9 cellular contexts compared by ENCODE assay signal in the genomic region with DNA sequence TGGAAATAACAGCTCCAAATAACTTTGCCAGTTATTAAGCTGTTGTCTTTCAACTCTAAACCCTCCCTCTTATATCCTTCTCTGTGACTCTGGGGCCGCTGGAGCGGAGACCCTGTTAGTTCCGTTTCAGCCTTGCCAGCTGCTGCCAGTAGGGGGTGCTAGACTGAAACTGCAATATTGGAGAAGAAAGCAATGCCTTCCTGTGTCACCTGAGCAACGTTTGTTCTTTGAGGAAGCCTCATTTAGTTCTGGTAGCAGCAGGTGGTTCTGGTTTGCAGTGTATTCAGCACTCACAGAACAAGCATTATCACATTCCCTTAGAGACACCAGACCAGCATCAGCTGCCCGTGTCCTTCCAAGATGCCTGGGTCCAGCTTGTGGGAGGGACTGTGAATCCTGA. TPM values are rescaled to one million over a fixed set of nuclear protein-coding genes. Genes with fewer than 3 reads are reported as not detected.
DNase-seq lines count a peak whose midpoint lies in the region; ATAC-seq, FAIRE-seq and TF ChIP-seq lines count a peak whose summit lies in the region.
"Had no signal": no experiment of that assay in that cellular context is flagged by ENCODE, and none has a peak within 500 bp of the region (broad histone marks: within the 10 kb centered on the region; RNA-seq: fewer than 3 reads in every experiment).

No MANE protein-coding gene starts in this region.

- H3K79me2 ChIP-seq in keratinocyte (ENCODE audit: control insufficient read depth, insufficient read depth, low read length) = no peaks in the 10 kb centered on the region

- peak; percentile 20 for TF ChIP-seq CTCF in CD4-positive, alpha-beta T cell (IDR thresholded peaks at IDR 0.05)
- TF ChIP-seq CTCF in keratinocyte (optimal IDR thresholded peaks at IDR 0.05 in 1 of 3, IDR thresholded peaks at IDR 0.05 in 1 of 3, conservative IDR thresholded peaks at IDR 0.05 in 1 of 3; ENCODE audit: extremely low read depth in 1 of 3, insufficient read depth in 2 of 3, low read length in 3 of 3) = peak; percentile 61 to 63 (median 62)

- H3K9ac ChIP-seq in keratinocyte (ENCODE audit: control insufficient read depth, extremely low read depth, insufficient read depth, low read length) = no peak overlapping the region

- no peak overlapping the region for H3K4me3 ChIP-seq in SJCRH30
- no peak overlapping the region for H3K4me3 ChIP-seq in keratinocyte (ENCODE audit: control insufficient read depth in 2 of 3, extremely low read depth in 1 of 3, insufficient read depth in 2 of 3, low read depth in 1 of 3, low read length in 3 of 3)

- no peak overlapping the region for H3K4me2 ChIP-seq in keratinocyte (ENCODE audit: control insufficient read depth, extremely low read depth, insufficient read depth, low read depth, low read length)

- intact Hi-C loops in CD4-positive, alpha-beta T cell (cut with DNase I, micrococcal nuclease) = no loop called here

- H3K4me1 ChIP-seq in SJCRH30 (no peaks in the 10 kb centered on the region), keratinocyte (ENCODE audit: control insufficient read depth, extremely low read depth, insufficient read depth, low read length) (no peaks in the 10 kb centered on the region)

- H3K4me1 Mint-ChIP-seq in CD4-positive, alpha-beta T cell (ENCODE audit: low read depth) = no peaks in the 10 kb centered on the region

- H4K20me1 ChIP-seq in keratinocyte (ENCODE audit: control insufficient read depth, extremely low read depth, insufficient read depth, low read length) = no peaks in the 10 kb centered on the region

- no peak for DNase-seq in CD4-positive, alpha-beta T cell
- DNase-seq in SJCRH30 = peak; percentile 11 to 28
- no peak for DNase-seq in keratinocyte (ENCODE audit: low read depth, low spot score)
- DNase-seq in NOMO-1 treated with DMSO at 0.1 percent for 48 hours (lab: John Stamatoyannopoulos, UW; ENCODE audit: unreplicated experiment) = no peak
- no peak for DNase-seq in stimulated activated naive CD4-positive, alpha-beta T cell (lab: John Stamatoyannopoulos, UW)
- no peak for DNase-seq in stimulated activated CD4-positive, alpha-beta T cell treated with anti-CD3 and anti-CD28 coated beads, Interleukin-12 subunit alpha, Interleukin-12 subunit beta, amount 100 ng/mL, for 4 hours
- no peak for DNase-seq in GM19238 (ENCODE audit: insufficient read length, low spot score)
- DNase-seq: KG1 had no signal

- H3K36me3 Mint-ChIP-seq in CD4-positive, alpha-beta T cell (ENCODE audit: low read depth) = no peaks in the 10 kb centered on the region

- no peaks in the 10 kb centered on the region for H3K27me3 ChIP-seq in CD4-positive, alpha-beta T cell (ENCODE audit: control insufficient read depth, insufficient read depth, low read length)
- no peaks in the 10 kb centered on the region for H3K27me3 ChIP-seq in SJCRH30
- H3K27me3 ChIP-seq in keratinocyte (ENCODE audit: control insufficient read depth, extremely low read depth, insufficient read depth, low read length) = no peaks in the 10 kb centered on the region

- H3K9me1 ChIP-seq in keratinocyte (ENCODE audit: control insufficient read depth, extremely low read depth, insufficient read depth, low read length) = no peaks in the 10 kb centered on the region

- no peak overlapping the region for H3K27ac ChIP-seq in CD4-positive, alpha-beta T cell (ENCODE audit: low read depth, low read length)
- H3K27ac ChIP-seq in SJCRH30 (no peak overlapping the region), keratinocyte (ENCODE audit: control insufficient read depth, insufficient read depth, low read length) (no peak overlapping the region)

- dilution Hi-C loops in keratinocyte (cut with MboI; ENCODE audit: extremely low pct_ligation_motif_present, low sequenced_read_pairs) = no loop called here

- no peak overlapping the region for H3K4me3 Mint-ChIP-seq in CD4-positive, alpha-beta T cell

- no peak for ATAC-seq in CD4-positive, alpha-beta T cell (ENCODE audit: poor library complexity)
- peak; percentile 69 for ATAC-seq in GM19395 (IDR thresholded peaks at IDR 0.05; ENCODE audit: unreplicated experiment)

- H3K36me3 ChIP-seq in SJCRH30 = no peaks in the 10 kb centered on the region
- H3K36me3 ChIP-seq in keratinocyte (ENCODE audit: control insufficient read depth in 2 of 2, extremely low read depth in 1 of 2, insufficient read depth in 2 of 2, low read length in 2 of 2) = no peaks in the 10 kb centered on the region

- POLR2A ChIA-PET in CD4-positive, alpha-beta T cell (lab: Charles Lee) = no interaction called here

- FAIRE-seq in keratinocyte (lab: Jason Lieb, UNC) = no peak

- no peak overlapping the region for H3K27ac Mint-ChIP-seq in CD4-positive, alpha-beta T cell

- CTCF ChIA-PET in CD4-positive, alpha-beta T cell (lab: Charles Lee) = no interaction called here

- no peaks in the 10 kb centered on the region for H3K9me3 Mint-ChIP-seq in CD4-positive, alpha-beta T cell

- H3K27me3 Mint-ChIP-seq in CD4-positive, alpha-beta T cell = peaks cover 5% of the 10 kb centered on the region

- no peak overlapping the region for H2AFZ ChIP-seq in keratinocyte (ENCODE audit: control insufficient read depth, low read length)

- H3K9me3 ChIP-seq in CD4-positive, alpha-beta T cell (ENCODE audit: control insufficient read depth, low read length) = no peaks in the 10 kb centered on the region
- H3K9me3 ChIP-seq in SJCRH30 (replicated peaks) = no peaks in the 10 kb centered on the region
- no peaks in the 10 kb centered on the region for H3K9me3 ChIP-seq in keratinocyte (ENCODE audit: control insufficient read depth, low read depth, low read length)

RNA-seq across cellular contexts. Expression of gene JAG1, which starts 22.9 kb away (rescaled TPM):
- total RNA-seq in CD4-positive, alpha-beta T cell = 1 to 10 TPM in 1 of 2 experiments, under 1 TPM in 1; 0.77 to 1.2 TPM
- total RNA-seq in SJCRH30 (2014; rRNA removed; shearing (Covaris generic)) = 8.8 TPM in 2 replicates
- polyA plus RNA-seq in keratinocyte = 82.1 to 117 TPM (median 84.2 TPM) in 3 replicates
- polyA plus RNA-seq in keratinocyte (2011; ENCODE audit: low read depth) = 69.6 TPM
- polyA plus RNA-seq in keratinocyte (2011; cell fraction: cytosol; rRNA removed) = 27.6 and 29.1 TPM in 2 replicates
- polyA plus RNA-seq in keratinocyte (2011; cell fraction: nucleus; rRNA removed) = 356 and 357 TPM in 2 replicates
- 37.1 and 115 TPM in 2 replicates for polyA plus RNA-seq in keratinocyte (2012; ENCODE audit: low replicate concordance)
- polyA minus RNA-seq in keratinocyte = 306 to 390 TPM (median 389 TPM) in 3 replicates
- 89.8 TPM for polyA minus RNA-seq in keratinocyte (2011; cell fraction: cytosol; rRNA and poly(A)+ RNA removed)
- polyA minus RNA-seq in keratinocyte (2011; cell fraction: nucleus; rRNA and poly(A)+ RNA removed) = 497 and 766 TPM in 2 replicates

Comparison
In these comparisons a context has a peak if more than half of its experiments do, and no peak if none do; other contexts are left out.
1. DNase-seq: peak in SJCRH30 (2 of 2); none in CD4-positive, alpha-beta T cell (0 of 10), keratinocyte (single experiment), NOMO-1 treated with DMSO at 0.1 percent for 48 hours (single experiment), stimulated activated naive CD4-positive, alpha-beta T cell (0 of 6), stimulated activated CD4-positive, alpha-beta T cell treated with anti-CD3 and anti-CD28 coated beads, Interleukin-12 subunit alpha, Interleukin-12 subunit beta, amount 100 ng/mL, for 4 hours (single experiment) and GM19238 (single experiment).